In genomic region chr11:131511794-131512193, GRCh38 we compare ENCODE assay signal across 8 cellular contexts.
DNase-seq lines count a peak whose midpoint lies in the region; ATAC-seq and TF ChIP-seq lines count a peak whose summit lies in the region.

No MANE protein-coding gene starts in this region.

- peak; percentile 66 for ATAC-seq in GM18502 (IDR thresholded peaks at IDR 0.05; ENCODE audit: poor library complexity, unreplicated experiment)

- DNase-seq in AG09309 (ENCODE audit: low read depth) (no peak), NCI-H526 (lab: John Stamatoyannopoulos, UW) (peak; percentile 77 to 97), foreskin fibroblast (no peak), type B pancreatic cell (ENCODE audit: extremely low spot score, unreplicated experiment) (no peak), HPDE6-E6E7 (ENCODE audit: extremely low spot score) (no peak), SIG-M5 treated with dmso at 0.1 percent for 504 hours (lab: John Stamatoyannopoulos, UW; ENCODE audit: unreplicated experiment) (no peak), mesenteric fat pad (ENCODE audit: low spot score) (no peak)

- peaks cover 7% of the 10 kb centered on the region for H3K4me1 Mint-ChIP-seq in type B pancreatic cell (ENCODE audit: unreplicated experiment)

- H3K9me3 Mint-ChIP-seq in type B pancreatic cell = peaks cover 5% of the 10 kb centered on the region

- no peaks in the 10 kb centered on the region for H3K36me3 Mint-ChIP-seq in type B pancreatic cell

- TF ChIP-seq CTCF in AG09309 (IDR thresholded peaks at IDR 0.05; ENCODE audit: control insufficient read depth, insufficient read depth, low read depth, low read length, missing control alignments) (peak; percentile 50), foreskin fibroblast (IDR thresholded peaks at IDR 0.05; ENCODE audit: low read depth, low read length) (peak; percentile 35), type B pancreatic cell (conservative IDR thresholded peaks at IDR 0.05) (peak; percentile 70)

- H3K4me3 ChIP-seq in AG09309 (ENCODE audit: control insufficient read depth, low read depth, low read length) (no peak overlapping the region), foreskin fibroblast (ENCODE audit: low read depth in 1 of 2, low read length in 2 of 2) (no peak overlapping the region)

- no peak overlapping the region for H3K4me3 Mint-ChIP-seq in type B pancreatic cell

- peaks cover 11% of the 10 kb centered on the region for H3K27me3 Mint-ChIP-seq in type B pancreatic cell

- H3K27ac Mint-ChIP-seq in type B pancreatic cell = no peak overlapping the region

Comparison
In these comparisons a context has a peak if more than half of its experiments do, and no peak if none do; other contexts are left out.
1. DNase-seq: peak in NCI-H526 (2 of 2); none in AG09309 (single experiment), foreskin fibroblast (0 of 2), type B pancreatic cell (single experiment), HPDE6-E6E7 (single experiment), SIG-M5 treated with dmso at 0.1 percent for 504 hours (single experiment) and mesenteric fat pad (single experiment).
2. Peak in every context shown above with its lines, with median percentiles within 50 percentile points of each other: CTCF ChIP-seq.